In the genomic region with DNA sequence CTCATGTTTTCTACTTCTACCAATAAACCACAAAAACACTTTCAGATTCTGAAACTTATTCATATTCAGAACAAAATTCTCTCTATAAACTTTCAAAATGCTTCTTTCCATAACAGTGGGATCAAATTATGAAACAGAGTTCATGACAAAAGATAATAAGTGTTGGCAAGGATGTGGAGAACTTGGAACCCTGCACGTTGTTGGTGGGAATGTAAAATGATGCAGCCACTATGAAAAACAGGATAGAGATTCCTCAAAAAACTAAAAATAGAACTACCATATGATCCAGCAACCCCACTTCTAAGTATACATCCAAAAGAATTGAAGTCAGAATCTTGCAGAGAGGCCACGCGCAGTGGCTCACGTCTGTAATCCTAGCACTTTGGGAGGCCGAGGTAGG, we compare ENCODE assay signal across 26 cellular contexts.
"Had no signal": no experiment of that assay in that cellular context is flagged by ENCODE, and none has a peak within 500 bp of the region (broad histone marks: within the 10 kb centered on the region; RNA-seq: fewer than 3 reads in every experiment).

No MANE protein-coding gene starts in this region.

- FAIRE-seq: islet of Langerhans, kidney had no signal

- ATAC-seq: left colon; left lung; natural killer cell; right lobe of liver; stimulated activated memory B cell treated with anti-CD40 and anti-IgM and Interleukin-4, amounts not matched to agents 10 μg/mL and 1 μg/mL and 100 μg/mL, for 72 hours; stimulated activated naive CD8-positive, alpha-beta T cell treated with anti-CD3 and anti-CD28 coated beads, Interleukin-15, amount 100 ng/mL, for 72 hours had no signal

- DNase-seq: hypothalamus; immature natural killer cell; kidney; left colon; left lung; mesendoderm; naive B cell; natural killer cell; nephron progenitor cell; occipital lobe; right lobe of liver; stimulated activated CD4-positive, alpha-beta T cell treated with anti-CD3 and anti-CD28 coated beads, Interleukin-1b, Interleukin-23, amount 100 ng/mL, for 48 hours; stimulated activated CD4-positive, alpha-beta T cell treated with anti-CD3 and anti-CD28 coated beads, Interleukin-2, amount 100 ng/mL, for 48 hours; stimulated activated CD4-positive, alpha-beta T cell treated with anti-CD3 and anti-CD28 coated beads, Interleukin-4, amount 100 ng/mL, for 4 hours; stimulated activated CD8-positive, alpha-beta memory T cell treated with anti-CD3 and anti-CD28 coated beads, Interleukin-4, amount 100 ng/mL, for 48 hours; stimulated activated naive CD4-positive, alpha-beta T cell treated with Interleukin-2 at 50 U/mL for 16 hours; stimulated activated naive CD8-positive, alpha-beta T cell treated with anti-CD3 and anti-CD28 coated beads, Interleukin-15, amount 100 ng/mL, for 72 hours; substantia nigra; uterus had no signal

- H3K4me3 ChIP-seq: left lung, lung, neural progenitor cell, right atrium auricular region, right lobe of liver, smooth muscle cell, tibial nerve, uterus had no signal
